ENCODE assay signal across 10 cellular contexts in genomic region chr10:75396861-75397570, GRCh38. TPM values are rescaled to one million over a fixed set of nuclear protein-coding genes. Genes with fewer than 3 reads are reported as not detected.
DNase-seq lines count a peak whose midpoint lies in the region; ATAC-seq, FAIRE-seq and TF ChIP-seq lines count a peak whose summit lies in the region.
"Had no signal": no experiment of that assay in that cellular context is flagged by ENCODE, and none has a peak within 500 bp of the region (broad histone marks: within the 10 kb centered on the region; RNA-seq: fewer than 3 reads in every experiment).

No MANE protein-coding gene starts in this region.

- DNase-seq in BJ (ENCODE audit: low read depth) = no peak
- DNase-seq in right atrium auricular region (ENCODE audit: low spot score) = no peak
- DNase-seq in pancreas = peak; percentile 40 to 86 (median 66)
- no peak for DNase-seq in foreskin keratinocyte
- no peak for DNase-seq in NCI-H446 treated with DMSO at 0.1 percent for 48 hours (lab: John Stamatoyannopoulos, UW)
- DNase-seq in NCI-H510A (lab: John Stamatoyannopoulos, UW) = no peak
- no peak for DNase-seq in NCI-H128 (lab: John Stamatoyannopoulos, UW; ENCODE audit: unreplicated experiment)
- DNase-seq: DND-41 had no signal

- 13 to 24% (median 22%) methylated on average over 31 to 57 of the region's 57 CpGs for WGBS in adipose tissue, 3 donors
- 22 to 25% methylated on average over 47 to 57 of the region's 57 CpGs for WGBS in pancreas, 2 donors

- CTCF ChIA-PET in BJ (lab: Yijun Ruan, JAX) = interaction anchor here (1.0 to 1.1 kb wide), 2 partner anchors 42 to 637 kb away, joined by 3 to 4 read pairs; no protein-coding TSS in a partner anchor

- no peaks in the 10 kb centered on the region for H3K27me3 ChIP-seq in BJ (ENCODE audit: control insufficient read depth, insufficient read depth, low read length)
- H3K27me3 ChIP-seq in right atrium auricular region = no peaks in the 10 kb centered on the region
- H3K27me3 ChIP-seq in pancreas = no peaks in the 10 kb centered on the region
- H3K27me3 ChIP-seq in foreskin keratinocyte = no peaks in the 10 kb centered on the region

- H3K4me3 ChIP-seq in BJ (ENCODE audit: low read depth, low read length) (peak overlapping the region; percentile 31), right atrium auricular region (peak overlapping the region; percentile 40 to 52), pancreas (peak overlapping the region; percentile 37 to 98 (median 92))

- ATAC-seq in pancreas = peak in 3 of 4 donors; percentile 1 to 3 (median 2)
- no peak for ATAC-seq in foreskin keratinocyte

- FAIRE-seq in pancreas (lab: Jason Lieb, UNC) = no peak
- FAIRE-seq: HTR-8/SVneo had no signal

- H3K4me1 ChIP-seq in right atrium auricular region (peaks cover 0 to 35% of the 10 kb centered on the region in 2 donors), pancreas (no peaks in the 10 kb centered on the region), foreskin keratinocyte (no peaks in the 10 kb centered on the region)

- intact Hi-C loops in pancreas (cut with DNase I) = loop anchor here in 2 of 3 donors (10.0 kb wide), 4 partner anchors 102 to 918 kb away; no protein-coding TSS in a partner anchor

- H3K9me3 ChIP-seq in right atrium auricular region = no peaks in the 10 kb centered on the region
- no peaks in the 10 kb centered on the region for H3K9me3 ChIP-seq in pancreas

- H3K36me3 ChIP-seq in BJ (ENCODE audit: control insufficient read depth, insufficient read depth, low read length) (peaks cover 7% of the 10 kb centered on the region), right atrium auricular region (peaks cover 12% of the 10 kb centered on the region), pancreas (no peaks in the 10 kb centered on the region)

- H3K27ac ChIP-seq in adipose tissue (ENCODE audit: low read depth, low read length) (peak overlapping the region; percentile 32), right atrium auricular region (peak overlapping the region; percentile 98 to 99), pancreas (peak overlapping the region; percentile 97 to 99 (median 98)), foreskin keratinocyte (no peak overlapping the region)

- TF ChIP-seq CTCF in BJ (IDR thresholded peaks at IDR 0.05; ENCODE audit: insufficient read depth, low read depth, low read length) (no peak), right atrium auricular region (IDR thresholded peaks at IDR 0.05) (no peak), pancreas (IDR thresholded peaks at IDR 0.05) (no peak), foreskin keratinocyte (conservative IDR thresholded peaks at IDR 0.05) (no peak)

- POLR2A ChIA-PET in BJ (lab: Charles Lee) = no interaction called here

RNA-seq across cellular contexts. Expression of gene ZNF503, which starts 4.5 kb away (rescaled TPM):
- 0.45 and 0.51 TPM in 2 replicates for polyA plus RNA-seq in BJ (2011; rRNA removed)
- polyA minus RNA-seq in BJ (2011; rRNA and poly(A)+ RNA removed) = 0.33 and 0.62 TPM in 2 replicates
- polyA plus RNA-seq in adipose tissue = 10 to 100 TPM; 11.5 to 19.8 (median 12.7) TPM
- 1 to 10 TPM; 8.9 to 9.8 TPM for total RNA-seq in right atrium auricular region
- 10 to 100 TPM; 18.3 to 41.2 (median 25.1) TPM for total RNA-seq in pancreas
- 10 to 100 TPM; 13.8 to 22.3 TPM for polyA plus RNA-seq in pancreas
- total RNA-seq in foreskin keratinocyte = 5.1 and 5.7 TPM in 2 replicates
- polyA plus RNA-seq in foreskin keratinocyte = 4.6 and 4.7 TPM in 2 replicates

RNA-seq across cellular contexts. Expression of gene LRMDA, which starts 34.4 kb away (rescaled TPM):
- polyA plus RNA-seq in BJ (2011; rRNA removed) (0.12 TPM in 1 of 2 replicates, not detected in the other), adipose tissue (10 to 100 TPM in 2 of 3 donors, 1 to 10 TPM in 1; 7.2 to 20.6 (median 14.4) TPM), pancreas (10 to 100 TPM; 11.9 to 15.0 TPM), foreskin keratinocyte (0.10 TPM in 1 of 2 replicates, not detected in the other)
- 0.05 and 0.47 TPM in 2 replicates for polyA minus RNA-seq in BJ (2011; rRNA and poly(A)+ RNA removed)
- total RNA-seq in right atrium auricular region (10 to 100 TPM in 1 of 2 donors, 1 to 10 TPM in 1; 6.1 to 19.1 TPM), pancreas (10 to 100 TPM in 5 of 6 donors, 1 to 10 TPM in 1; 4.6 to 21.2 (median 13.4) TPM), foreskin keratinocyte (not detected in 2 replicates)

Comparison
In these comparisons a context has a peak if more than half of its experiments do, and no peak if none do; other contexts are left out.
1. DNase-seq: peak in pancreas (6 of 6); none in BJ (single experiment), right atrium auricular region (single experiment), foreskin keratinocyte (0 of 2), NCI-H446 treated with DMSO at 0.1 percent for 48 hours (single experiment), NCI-H510A (single experiment) and NCI-H128 (single experiment).
2. H3K4me3 ChIP-seq: peak in every context shown above with its lines; median percentile 92 in pancreas; 46 in right atrium auricular region; 31 in BJ.